ENCODE assay signal across 1 cellular context in genomic region chr5:73437126-73438047, GRCh38.
TF ChIP-seq lines count a peak whose summit lies in the region.

No MANE protein-coding gene starts in this region.

TF ChIP-seq in HEK293, 187 proteins besides CTCF, POLR2A, EP300 and RAD21 (continued from another document and continues in another):
- TF ChIP-seq ZNF645 (tag by site-specific recombination; IDR thresholded peaks at IDR 0.05) = no peak
- no peak for TF ChIP-seq ZNF184 (tag by site-specific recombination; IDR thresholded peaks at IDR 0.05)
- TF ChIP-seq ZNF174 (tag by site-specific recombination; IDR thresholded peaks at IDR 0.05) = no peak
- TF ChIP-seq ZNF19 (tag by site-specific recombination; IDR thresholded peaks at IDR 0.05; ENCODE audit: low read depth) = no peak
- peak; percentile 81 for TF ChIP-seq ZNF2 (tag by site-specific recombination; IDR thresholded peaks at IDR 0.05)
- TF ChIP-seq PRDM2 (tag by site-specific recombination; IDR thresholded peaks at IDR 0.05; ENCODE audit: borderline replicate concordance) = no peak
- TF ChIP-seq ZNF610 (tag by site-specific recombination; IDR thresholded peaks at IDR 0.05; ENCODE audit: borderline replicate concordance) = no peak; the same call in none of the 2 replicates
- TF ChIP-seq ZNF529 (tag by site-specific recombination; IDR thresholded peaks at IDR 0.05; ENCODE audit: insufficient replicate concordance) = no peak
- peak; percentile 73 for TF ChIP-seq INSM2 (tag by site-specific recombination; IDR thresholded peaks at IDR 0.05)
- TF ChIP-seq ZSCAN16 (tag by site-specific recombination; IDR thresholded peaks at IDR 0.05) = peak; percentile 66; the same call in 1 of the 2 replicates
- peak; percentile 64; the same call in 1 of the 2 replicates for TF ChIP-seq ZIC2 (tag by site-specific recombination; IDR thresholded peaks at IDR 0.05)
- no peak for TF ChIP-seq ZSCAN18 (tag by site-specific recombination; IDR thresholded peaks at IDR 0.05)
- TF ChIP-seq ZNF426 (tag by site-specific recombination; IDR thresholded peaks at IDR 0.05) = no peak
- TF ChIP-seq ZNF664 (tag by site-specific recombination; IDR thresholded peaks at IDR 0.05) = peak; percentile 30; the same call in 1 of the 2 replicates
- 0 out of 2 replicates have a peak, but pooled peaks have one; percentile 28 for TF ChIP-seq GFI1B (tag by site-specific recombination; IDR thresholded peaks at IDR 0.05)
- TF ChIP-seq HIC1 (tag by site-specific recombination; IDR thresholded peaks at IDR 0.05) = no peak
- TF ChIP-seq ZBTB8A (tag by site-specific recombination; IDR thresholded peaks at IDR 0.05) = peak; percentile 98
- no peak for TF ChIP-seq ZNF830 (tag by site-specific recombination; IDR thresholded peaks at IDR 0.05; ENCODE audit: low read depth)
- TF ChIP-seq ZNF26 (tag by site-specific recombination; IDR thresholded peaks at IDR 0.05) = no peak
- TF ChIP-seq ZNF48 (tag by site-specific recombination; IDR thresholded peaks at IDR 0.05) = no peak
- TF ChIP-seq TRIM28 (IDR thresholded peaks at IDR 0.05; ENCODE audit: borderline replicate concordance, low read length) = peak; percentile 14; the same call in 1 of the 2 replicates
- no peak for TF ChIP-seq ZNF585B (tag by site-specific recombination; IDR thresholded peaks at IDR 0.05)
- peak; percentile 83 for TF ChIP-seq PRDM6 (tag by site-specific recombination; IDR thresholded peaks at IDR 0.05)
- TF ChIP-seq ZBTB48 (tag by site-specific recombination; IDR thresholded peaks at IDR 0.05) = peak; percentile 80
- no peak for TF ChIP-seq ZNF16 (tag by site-specific recombination; IDR thresholded peaks at IDR 0.05; ENCODE audit: low read depth)
- TF ChIP-seq SP7 (tag by site-specific recombination; IDR thresholded peaks at IDR 0.05) = peak; percentile 93
- no peak for TF ChIP-seq ZNF658 (tag by site-specific recombination; IDR thresholded peaks at IDR 0.05)
- TF ChIP-seq ZNF280C (tag by site-specific recombination; IDR thresholded peaks at IDR 0.05) = no peak
- TF ChIP-seq EGR2 (tag by site-specific recombination; IDR thresholded peaks at IDR 0.05; ENCODE audit: low read depth) = no peak
- TF ChIP-seq ZNF292 (tag by site-specific recombination; IDR thresholded peaks at IDR 0.05; ENCODE audit: borderline replicate concordance, low read depth) = no peak
- TF ChIP-seq ZNF558 (tag by site-specific recombination; IDR thresholded peaks at IDR 0.05) = no peak
- peak; percentile 79 for TF ChIP-seq ZNF692 (tag by site-specific recombination; IDR thresholded peaks at IDR 0.05)
- TF ChIP-seq PRDM1 (tag by site-specific recombination; IDR thresholded peaks at IDR 0.05) = no peak
- peak; percentile 98 for TF ChIP-seq WT1 (tag by site-specific recombination; IDR thresholded peaks at IDR 0.05)
- no peak for TF ChIP-seq ZNF114 (tag by site-specific recombination; IDR thresholded peaks at IDR 0.05)
- TF ChIP-seq ZSCAN30 (tag by site-specific recombination; IDR thresholded peaks at IDR 0.05) = peak; percentile 90
- no peak for TF ChIP-seq ZNF211 (tag by site-specific recombination; IDR thresholded peaks at IDR 0.05; ENCODE audit: low read depth)
- TF ChIP-seq ZNF623 (tag by site-specific recombination; IDR thresholded peaks at IDR 0.05) = no peak
- TF ChIP-seq ZNF133 (tag by site-specific recombination; IDR thresholded peaks at IDR 0.05) = no peak
- no peak for TF ChIP-seq ZNF768 (tag by site-specific recombination; IDR thresholded peaks at IDR 0.05)
